1 cellular context compared by ENCODE assay signal in the genomic region with DNA sequence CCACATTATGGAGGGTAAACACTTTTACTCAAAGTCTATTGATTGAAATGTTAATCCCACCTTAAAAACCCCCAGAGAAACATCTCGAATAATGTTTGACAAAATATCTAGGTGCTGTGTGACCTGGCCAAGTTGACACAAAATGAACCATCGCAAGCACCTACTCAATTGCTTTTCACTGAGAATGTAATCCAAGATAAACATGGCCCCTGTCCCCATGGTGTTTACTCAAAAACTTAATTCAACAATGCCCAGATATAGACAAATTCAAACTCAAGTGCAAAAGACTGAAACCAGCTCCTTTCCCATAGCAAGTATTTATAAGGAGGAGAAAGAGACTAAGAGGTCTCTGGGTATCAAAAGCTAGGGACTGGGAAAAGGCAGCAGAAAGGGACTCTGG.
TF ChIP-seq lines count a peak whose summit lies in the region.

No MANE protein-coding gene starts in this region.

TF ChIP-seq in HepG2, 621 proteins besides CTCF, POLR2A, EP300 and RAD21 (continued from another document and continues in another):
- TF ChIP-seq, protein P1, sequence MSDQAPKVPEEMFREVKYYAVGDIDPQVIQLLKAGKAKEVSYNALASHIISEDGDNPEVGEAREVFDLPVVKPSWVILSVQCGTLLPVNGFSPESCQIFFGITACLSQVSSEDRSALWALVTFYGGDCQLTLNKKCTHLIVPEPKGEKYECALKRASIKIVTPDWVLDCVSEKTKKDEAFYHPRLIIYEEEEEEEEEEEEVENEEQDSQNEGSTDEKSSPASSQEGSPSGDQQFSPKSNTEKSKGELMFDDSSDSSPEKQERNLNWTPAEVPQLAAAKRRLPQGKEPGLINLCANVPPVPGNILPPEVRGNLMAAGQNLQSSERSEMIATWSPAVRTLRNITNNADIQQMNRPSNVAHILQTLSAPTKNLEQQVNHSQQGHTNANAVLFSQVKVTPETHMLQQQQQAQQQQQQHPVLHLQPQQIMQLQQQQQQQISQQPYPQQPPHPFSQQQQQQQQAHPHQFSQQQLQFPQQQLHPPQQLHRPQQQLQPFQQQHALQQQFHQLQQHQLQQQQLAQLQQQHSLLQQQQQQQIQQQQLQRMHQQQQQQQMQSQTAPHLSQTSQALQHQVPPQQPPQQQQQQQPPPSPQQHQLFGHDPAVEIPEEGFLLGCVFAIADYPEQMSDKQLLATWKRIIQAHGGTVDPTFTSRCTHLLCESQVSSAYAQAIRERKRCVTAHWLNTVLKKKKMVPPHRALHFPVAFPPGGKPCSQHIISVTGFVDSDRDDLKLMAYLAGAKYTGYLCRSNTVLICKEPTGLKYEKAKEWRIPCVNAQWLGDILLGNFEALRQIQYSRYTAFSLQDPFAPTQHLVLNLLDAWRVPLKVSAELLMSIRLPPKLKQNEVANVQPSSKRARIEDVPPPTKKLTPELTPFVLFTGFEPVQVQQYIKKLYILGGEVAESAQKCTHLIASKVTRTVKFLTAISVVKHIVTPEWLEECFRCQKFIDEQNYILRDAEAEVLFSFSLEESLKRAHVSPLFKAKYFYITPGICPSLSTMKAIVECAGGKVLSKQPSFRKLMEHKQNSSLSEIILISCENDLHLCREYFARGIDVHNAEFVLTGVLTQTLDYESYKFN (CRISPR knock-in tag; conservative IDR thresholded peaks at IDR 0.05): no peak
- TF ChIP-seq EEA1 (CRISPR knock-in tag; IDR thresholded peaks at IDR 0.05; ENCODE audit: borderline replicate concordance): no peak
- TF ChIP-seq ZNF414 (CRISPR knock-in tag; IDR thresholded peaks at IDR 0.05): no peak
- TF ChIP-seq NFYB (CRISPR knock-in tag; IDR thresholded peaks at IDR 0.05): no peak
- no peak for TF ChIP-seq SAP130 (CRISPR knock-in tag; IDR thresholded peaks at IDR 0.05; ENCODE audit: low read depth)
- no peak for TF ChIP-seq GLMP (CRISPR knock-in tag; IDR thresholded peaks at IDR 0.05; ENCODE audit: borderline replicate concordance)
- TF ChIP-seq ZNF776 (CRISPR knock-in tag; IDR thresholded peaks at IDR 0.05): no peak
- TF ChIP-seq, protein P2, sequence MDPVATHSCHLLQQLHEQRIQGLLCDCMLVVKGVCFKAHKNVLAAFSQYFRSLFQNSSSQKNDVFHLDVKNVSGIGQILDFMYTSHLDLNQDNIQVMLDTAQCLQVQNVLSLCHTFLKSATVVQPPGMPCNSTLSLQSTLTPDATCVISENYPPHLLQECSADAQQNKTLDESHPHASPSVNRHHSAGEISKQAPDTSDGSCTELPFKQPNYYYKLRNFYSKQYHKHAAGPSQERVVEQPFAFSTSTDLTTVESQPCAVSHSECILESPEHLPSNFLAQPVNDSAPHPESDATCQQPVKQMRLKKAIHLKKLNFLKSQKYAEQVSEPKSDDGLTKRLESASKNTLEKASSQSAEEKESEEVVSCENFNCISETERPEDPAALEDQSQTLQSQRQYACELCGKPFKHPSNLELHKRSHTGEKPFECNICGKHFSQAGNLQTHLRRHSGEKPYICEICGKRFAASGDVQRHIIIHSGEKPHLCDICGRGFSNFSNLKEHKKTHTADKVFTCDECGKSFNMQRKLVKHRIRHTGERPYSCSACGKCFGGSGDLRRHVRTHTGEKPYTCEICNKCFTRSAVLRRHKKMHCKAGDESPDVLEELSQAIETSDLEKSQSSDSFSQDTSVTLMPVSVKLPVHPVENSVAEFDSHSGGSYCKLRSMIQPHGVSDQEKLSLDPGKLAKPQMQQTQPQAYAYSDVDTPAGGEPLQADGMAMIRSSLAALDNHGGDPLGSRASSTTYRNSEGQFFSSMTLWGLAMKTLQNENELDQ (CRISPR knock-in tag; IDR thresholded peaks at IDR 0.05; ENCODE audit: borderline replicate concordance): no peak
- peak; percentile 22; the same call in 1 of the 2 replicates for TF ChIP-seq THRA (CRISPR knock-in tag; IDR thresholded peaks at IDR 0.05; ENCODE audit: borderline replicate concordance)
- TF ChIP-seq E2F1 (CRISPR knock-in tag; IDR thresholded peaks at IDR 0.05): no peak
- TF ChIP-seq, protein P3, sequence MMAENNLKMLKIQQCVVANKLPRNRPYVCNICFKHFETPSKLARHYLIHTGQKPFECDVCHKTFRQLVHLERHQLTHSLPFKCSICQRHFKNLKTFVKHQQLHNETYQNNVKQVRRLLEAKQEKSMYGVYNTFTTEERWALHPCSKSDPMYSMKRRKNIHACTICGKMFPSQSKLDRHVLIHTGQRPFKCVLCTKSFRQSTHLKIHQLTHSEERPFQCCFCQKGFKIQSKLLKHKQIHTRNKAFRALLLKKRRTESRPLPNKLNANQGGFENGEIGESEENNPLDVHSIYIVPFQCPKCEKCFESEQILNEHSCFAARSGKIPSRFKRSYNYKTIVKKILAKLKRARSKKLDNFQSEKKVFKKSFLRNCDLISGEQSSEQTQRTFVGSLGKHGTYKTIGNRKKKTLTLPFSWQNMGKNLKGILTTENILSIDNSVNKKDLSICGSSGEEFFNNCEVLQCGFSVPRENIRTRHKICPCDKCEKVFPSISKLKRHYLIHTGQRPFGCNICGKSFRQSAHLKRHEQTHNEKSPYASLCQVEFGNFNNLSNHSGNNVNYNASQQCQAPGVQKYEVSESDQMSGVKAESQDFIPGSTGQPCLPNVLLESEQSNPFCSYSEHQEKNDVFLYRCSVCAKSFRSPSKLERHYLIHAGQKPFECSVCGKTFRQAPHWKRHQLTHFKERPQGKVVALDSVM (CRISPR knock-in tag; IDR thresholded peaks at IDR 0.05): no peak
- TF ChIP-seq KMT2A (CRISPR knock-in tag; IDR thresholded peaks at IDR 0.05): no peak
- TF ChIP-seq NR2F1 (CRISPR knock-in tag; IDR thresholded peaks at IDR 0.05): peak; percentile 44 to 67; a peak in 2 of 4 replicates
- no peak for TF ChIP-seq SOX5 (CRISPR knock-in tag; IDR thresholded peaks at IDR 0.05; ENCODE audit: borderline replicate concordance)
- TF ChIP-seq ZNF747 (CRISPR knock-in tag; IDR thresholded peaks at IDR 0.05; ENCODE audit: borderline replicate concordance): no peak
- no peak for TF ChIP-seq TP53 (CRISPR knock-in tag; conservative IDR thresholded peaks at IDR 0.05)
- TF ChIP-seq ZBTB34 (CRISPR knock-in tag; IDR thresholded peaks at IDR 0.05): no peak
- TF ChIP-seq NFIC (IDR thresholded peaks at IDR 0.05; ENCODE audit: low read length): peak; percentile 71; the same call in 1 of the 2 replicates
- no peak for TF ChIP-seq FOXK2 (IDR thresholded peaks at IDR 0.05)
- no peak for TF ChIP-seq FOXP4 (CRISPR knock-in tag; IDR thresholded peaks at IDR 0.05)
- TF ChIP-seq, protein P4, sequence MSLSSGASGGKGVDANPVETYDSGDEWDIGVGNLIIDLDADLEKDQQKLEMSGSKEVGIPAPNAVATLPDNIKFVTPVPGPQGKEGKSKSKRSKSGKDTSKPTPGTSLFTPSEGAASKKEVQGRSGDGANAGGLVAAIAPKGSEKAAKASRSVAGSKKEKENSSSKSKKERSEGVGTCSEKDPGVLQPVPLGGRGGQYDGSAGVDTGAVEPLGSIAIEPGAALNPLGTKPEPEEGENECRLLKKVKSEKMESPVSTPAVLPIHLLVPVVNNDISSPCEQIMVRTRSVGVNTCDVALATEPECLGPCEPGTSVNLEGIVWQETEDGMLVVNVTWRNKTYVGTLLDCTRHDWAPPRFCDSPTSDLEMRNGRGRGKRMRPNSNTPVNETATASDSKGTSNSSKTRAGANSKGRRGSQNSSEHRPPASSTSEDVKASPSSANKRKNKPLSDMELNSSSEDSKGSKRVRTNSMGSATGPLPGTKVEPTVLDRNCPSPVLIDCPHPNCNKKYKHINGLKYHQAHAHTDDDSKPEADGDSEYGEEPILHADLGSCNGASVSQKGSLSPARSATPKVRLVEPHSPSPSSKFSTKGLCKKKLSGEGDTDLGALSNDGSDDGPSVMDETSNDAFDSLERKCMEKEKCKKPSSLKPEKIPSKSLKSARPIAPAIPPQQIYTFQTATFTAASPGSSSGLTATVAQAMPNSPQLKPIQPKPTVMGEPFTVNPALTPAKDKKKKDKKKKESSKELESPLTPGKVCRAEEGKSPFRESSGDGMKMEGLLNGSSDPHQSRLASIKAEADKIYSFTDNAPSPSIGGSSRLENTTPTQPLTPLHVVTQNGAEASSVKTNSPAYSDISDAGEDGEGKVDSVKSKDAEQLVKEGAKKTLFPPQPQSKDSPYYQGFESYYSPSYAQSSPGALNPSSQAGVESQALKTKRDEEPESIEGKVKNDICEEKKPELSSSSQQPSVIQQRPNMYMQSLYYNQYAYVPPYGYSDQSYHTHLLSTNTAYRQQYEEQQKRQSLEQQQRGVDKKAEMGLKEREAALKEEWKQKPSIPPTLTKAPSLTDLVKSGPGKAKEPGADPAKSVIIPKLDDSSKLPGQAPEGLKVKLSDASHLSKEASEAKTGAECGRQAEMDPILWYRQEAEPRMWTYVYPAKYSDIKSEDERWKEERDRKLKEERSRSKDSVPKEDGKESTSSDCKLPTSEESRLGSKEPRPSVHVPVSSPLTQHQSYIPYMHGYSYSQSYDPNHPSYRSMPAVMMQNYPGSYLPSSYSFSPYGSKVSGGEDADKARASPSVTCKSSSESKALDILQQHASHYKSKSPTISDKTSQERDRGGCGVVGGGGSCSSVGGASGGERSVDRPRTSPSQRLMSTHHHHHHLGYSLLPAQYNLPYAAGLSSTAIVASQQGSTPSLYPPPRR (CRISPR knock-in tag; IDR thresholded peaks at IDR 0.05; ENCODE audit: borderline replicate concordance): peak; percentile 90
- no peak for TF ChIP-seq NR1H2 (CRISPR knock-in tag; IDR thresholded peaks at IDR 0.05; ENCODE audit: borderline replicate concordance, low read depth)
- TF ChIP-seq ZNF446 (CRISPR knock-in tag; IDR thresholded peaks at IDR 0.05): no peak
- TF ChIP-seq FOXA1 (IDR thresholded peaks at IDR 0.05): peak; percentile 78
- peak; percentile 75 for TF ChIP-seq FOXA1 (CRISPR knock-in tag; IDR thresholded peaks at IDR 0.05)
- peak; percentile 89 for TF ChIP-seq NR2F6 (IDR thresholded peaks at IDR 0.05)
- peak; percentile 59; the same call in 1 of the 2 replicates for TF ChIP-seq NR2F6 (CRISPR knock-in tag; IDR thresholded peaks at IDR 0.05)
- 0 out of 2 replicates have a peak, but pooled peaks have one; percentile 21 for TF ChIP-seq SOX13 (IDR thresholded peaks at IDR 0.05)
- peak in 1 of 2 experiments; percentile 43; a peak in 2 of 4 replicates for TF ChIP-seq SOX13 (CRISPR knock-in tag; conservative IDR thresholded peaks at IDR 0.05 in 1 of 2, IDR thresholded peaks at IDR 0.05 in 1 of 2)
- TF ChIP-seq KDM1A (CRISPR knock-in tag; IDR thresholded peaks at IDR 0.05): no peak
- TF ChIP-seq TARDBP (CRISPR knock-in tag; IDR thresholded peaks at IDR 0.05): no peak
